In genomic region chr3:183954875-183955274, GRCh38 we compare ENCODE assay signal across 23 cellular contexts.
"Had no signal": no experiment of that assay in that cellular context is flagged by ENCODE, and none has a peak within 500 bp of the region (broad histone marks: within the 10 kb centered on the region; RNA-seq: fewer than 3 reads in every experiment).

No MANE protein-coding gene starts in this region.

- H3K4me3 ChIP-seq: left lung, lower lobe of right lung, transverse colon had no signal

- DNase-seq: activated CD4-positive, alpha-beta T cell treated with anti-CD3 and anti-CD28 coated beads, Interleukin-2, amount 10 ng/mL, durations not matched to agents 7 days and 5 days; activated CD4-positive, CD25-positive, alpha-beta regulatory T cell treated with anti-CD3 and anti-CD28 coated beads, Interleukin-2, amount 50 U/mL, for 72 hours; activated CD8-positive, alpha-beta T cell treated with anti-CD3 and anti-CD28 coated beads for 36 hours; activated T-cell treated with anti-CD3 and anti-CD28 coated beads, Interleukin-2, amount 50 U/mL, for 4 hours; anterior cingulate cortex; dermis blood vessel endothelial cell; effector CD4-positive, alpha-beta T cell; left lung; lower lobe of right lung; mesenchymal stem cell; natural killer cell; posterior cingulate gyrus; right cardiac atrium; stimulated activated CD4-positive, alpha-beta T cell treated with anti-CD3 and anti-CD28 coated beads, Interleukin-15, amount 100 ng/mL, for 24 hours; stimulated activated CD4-positive, alpha-beta T cell treated with anti-CD3 and anti-CD28 coated beads, Interleukin-2, amount 100 ng/mL, for 24 hours; stimulated activated naive CD4-positive, alpha-beta T cell; T-helper 9 cell; transverse colon; WERI-Rb-1 had no signal

- H3K27me3 ChIP-seq: left lung, transverse colon had no signal

- H3K27ac Mint-ChIP-seq: activated CD4-positive, alpha-beta T cell treated with anti-CD3 and anti-CD28 coated beads, Interleukin-2, amount 10 ng/mL, durations not matched to agents 7 days and 5 days; activated CD8-positive, alpha-beta T cell treated with anti-CD3 and anti-CD28 coated beads for 36 hours; activated naive CD4-positive, alpha-beta T cell treated with anti-CD3 and anti-CD28 coated beads, Interleukin-2, amount 50 U/mL, for 24 hours; activated T-helper 17 cell treated with anti-CD3 and anti-CD28 coated beads, Interleukin-2, amount 50 U/mL, for 72 hours; natural killer cell had no signal

- ATAC-seq: activated CD8-positive, alpha-beta T cell treated with anti-CD3 and anti-CD28 coated beads for 36 hours; activated T-cell treated with anti-CD3 and anti-CD28 coated beads, Interleukin-2, amount 50 U/mL, for 4 hours; activated T-helper 17 cell treated with anti-CD3 and anti-CD28 coated beads, Interleukin-2, amount 50 U/mL, for 72 hours; left lung; lower lobe of right lung; natural killer cell; right cardiac atrium had no signal

- H3K36me3 Mint-ChIP-seq: natural killer cell had no signal

- H3K4me1 ChIP-seq: left lung, lower lobe of right lung had no signal

- H3K27ac ChIP-seq: epithelial cell of prostate, left lung, lower lobe of right lung, transverse colon, WERI-Rb-1 had no signal

- H3K4me3 Mint-ChIP-seq: activated CD4-positive, alpha-beta T cell treated with anti-CD3 and anti-CD28 coated beads, Interleukin-2, amount 10 ng/mL, durations not matched to agents 7 days and 5 days; activated CD8-positive, alpha-beta T cell treated with anti-CD3 and anti-CD28 coated beads for 36 hours; activated naive CD4-positive, alpha-beta T cell treated with anti-CD3 and anti-CD28 coated beads, Interleukin-2, amount 50 U/mL, for 24 hours; activated T-cell treated with anti-CD3 and anti-CD28 coated beads, Interleukin-2, amount 50 U/mL, for 4 hours; activated T-helper 17 cell treated with anti-CD3 and anti-CD28 coated beads, Interleukin-2, amount 50 U/mL, for 72 hours; central memory CD8-positive, alpha-beta T cell; natural killer cell had no signal

- H3K9me3 ChIP-seq: left lung, lower lobe of right lung, transverse colon had no signal

- H3K4me1 Mint-ChIP-seq: activated CD4-positive, alpha-beta T cell treated with anti-CD3 and anti-CD28 coated beads, Interleukin-2, amount 10 ng/mL, durations not matched to agents 7 days and 5 days; activated naive CD4-positive, alpha-beta T cell treated with anti-CD3 and anti-CD28 coated beads, Interleukin-2, amount 50 U/mL, for 24 hours; activated T-helper 17 cell treated with anti-CD3 and anti-CD28 coated beads, Interleukin-2, amount 50 U/mL, for 72 hours; central memory CD8-positive, alpha-beta T cell; natural killer cell had no signal

- H3K27me3 Mint-ChIP-seq: activated CD4-positive, alpha-beta T cell treated with anti-CD3 and anti-CD28 coated beads, Interleukin-2, amount 10 ng/mL, durations not matched to agents 7 days and 5 days; activated CD8-positive, alpha-beta T cell treated with anti-CD3 and anti-CD28 coated beads for 36 hours; activated naive CD4-positive, alpha-beta T cell treated with anti-CD3 and anti-CD28 coated beads, Interleukin-2, amount 50 U/mL, for 24 hours; activated T-helper 17 cell treated with anti-CD3 and anti-CD28 coated beads, Interleukin-2, amount 50 U/mL, for 72 hours; central memory CD8-positive, alpha-beta T cell had no signal

- H3K9me3 Mint-ChIP-seq: activated CD4-positive, alpha-beta T cell treated with anti-CD3 and anti-CD28 coated beads, Interleukin-2, amount 10 ng/mL, durations not matched to agents 7 days and 5 days; activated CD8-positive, alpha-beta T cell treated with anti-CD3 and anti-CD28 coated beads for 36 hours; activated naive CD4-positive, alpha-beta T cell treated with anti-CD3 and anti-CD28 coated beads, Interleukin-2, amount 50 U/mL, for 24 hours; activated T-cell treated with anti-CD3 and anti-CD28 coated beads, Interleukin-2, amount 50 U/mL, for 4 hours; activated T-helper 17 cell treated with anti-CD3 and anti-CD28 coated beads, Interleukin-2, amount 50 U/mL, for 72 hours; central memory CD8-positive, alpha-beta T cell; natural killer cell had no signal
